In genomic region chr6:87944541-87944954, GRCh38 we compare ENCODE assay signal across 8 cellular contexts.
DNase-seq lines count a peak whose midpoint lies in the region.

No MANE protein-coding gene starts in this region.

- no peaks in the 10 kb centered on the region for H3K9me3 Mint-ChIP-seq in activated CD4-positive, alpha-beta memory T cell treated with anti-CD3 and anti-CD28 coated beads for 36 hours

- DNase-seq in ELR (ENCODE audit: low read depth) (peak; percentile 39), NCI-H446 (lab: John Stamatoyannopoulos, UW) (peak; percentile 87 to 90), epithelial cell of prostate (ENCODE audit: low read depth, low spot score) (peak; percentile 94), non-pigmented ciliary epithelial cell (ENCODE audit: low read depth) (peak; percentile 14), NAMALWA (ENCODE audit: low spot score) (no peak)
- no peak for DNase-seq in stimulated activated naive CD4-positive, alpha-beta T cell (lab: John Stamatoyannopoulos, UW)
- no peak for DNase-seq in activated CD4-positive, alpha-beta memory T cell treated with anti-CD3 and anti-CD28 coated beads for 36 hours
- DNase-seq in activated naive CD4-positive, alpha-beta T cell treated with anti-CD3 and anti-CD28 coated beads, Interleukin-2, amount 50 U/mL, for 16 hours: no peak

- no peaks in the 10 kb centered on the region for H3K36me3 Mint-ChIP-seq in activated CD4-positive, alpha-beta memory T cell treated with anti-CD3 and anti-CD28 coated beads for 36 hours

- H3K27me3 Mint-ChIP-seq in activated CD4-positive, alpha-beta memory T cell treated with anti-CD3 and anti-CD28 coated beads for 36 hours: peaks cover 13% of the 10 kb centered on the region

- H3K27ac ChIP-seq in epithelial cell of prostate: peak overlapping the region; percentile 78

- no peaks in the 10 kb centered on the region for H3K4me1 Mint-ChIP-seq in activated CD4-positive, alpha-beta memory T cell treated with anti-CD3 and anti-CD28 coated beads for 36 hours (ENCODE audit: low read depth)

- no peak overlapping the region for H3K4me3 Mint-ChIP-seq in activated CD4-positive, alpha-beta memory T cell treated with anti-CD3 and anti-CD28 coated beads for 36 hours

- intact Hi-C loops in activated CD4-positive, alpha-beta memory T cell treated with anti-CD3 and anti-CD28 coated beads for 36 hours (cut with micrococcal nuclease): no loop called here

- no peak overlapping the region for H3K27ac Mint-ChIP-seq in activated CD4-positive, alpha-beta memory T cell treated with anti-CD3 and anti-CD28 coated beads for 36 hours

- POLR2A ChIA-PET in activated CD4-positive, alpha-beta memory T cell treated with anti-CD3 and anti-CD28 coated beads for 36 hours (lab: Charles Lee): no interaction called here

- CTCF ChIA-PET in activated CD4-positive, alpha-beta memory T cell treated with anti-CD3 and anti-CD28 coated beads for 36 hours (lab: Charles Lee): interaction anchor here (0.9 to 1.1 kb wide), 2 partner anchors 16 to 17 kb away, joined by 3 to 4 read pairs; no protein-coding TSS in a partner anchor

Comparison
In these comparisons a context has a peak if more than half of its experiments do, and no peak if none do; other contexts are left out.
1. DNase-seq: peak in ELR (single experiment), NCI-H446 (2 of 2), epithelial cell of prostate (single experiment) and non-pigmented ciliary epithelial cell (single experiment); none in stimulated activated naive CD4-positive, alpha-beta T cell (0 of 6), NAMALWA (single experiment), activated CD4-positive, alpha-beta memory T cell treated with anti-CD3 and anti-CD28 coated beads for 36 hours (single experiment) and activated naive CD4-positive, alpha-beta T cell treated with anti-CD3 and anti-CD28 coated beads, Interleukin-2, amount 50 U/mL, for 16 hours (single experiment).